Comparison of ENCODE assay signal across 17 cellular contexts in genomic region chr6:149020319-149020718, GRCh38.
"Had no signal": no experiment of that assay in that cellular context is flagged by ENCODE, and none has a peak within 500 bp of the region (broad histone marks: within the 10 kb centered on the region; RNA-seq: fewer than 3 reads in every experiment).

No MANE protein-coding gene starts in this region.

- H3K4me2 ChIP-seq: hepatocyte had no signal

- H3K36me3 Mint-ChIP-seq: naive thymus-derived CD4-positive, alpha-beta T cell had no signal

- H3K27me3 Mint-ChIP-seq: dendritic cell treated with granulocyte-macrophage colony-stimulating factor and Interleukin-4, amounts not matched to agents 40 ng/mL and 50 ng/mL, for 4 days; type B pancreatic cell had no signal

- H3K27ac Mint-ChIP-seq: dendritic cell treated with granulocyte-macrophage colony-stimulating factor and Interleukin-4, amounts not matched to agents 40 ng/mL and 50 ng/mL, for 4 days; naive thymus-derived CD4-positive, alpha-beta T cell; type B pancreatic cell had no signal

- H3K9me3 Mint-ChIP-seq: dendritic cell treated with granulocyte-macrophage colony-stimulating factor and Interleukin-4, amounts not matched to agents 40 ng/mL and 50 ng/mL, for 4 days; naive thymus-derived CD4-positive, alpha-beta T cell; neural crest cell; type B pancreatic cell had no signal

- H3K27ac ChIP-seq: hepatocyte, suprapubic skin, thyroid gland, uterus had no signal

- H3K36me3 ChIP-seq: uterus had no signal

- H3K4me1 ChIP-seq: suprapubic skin, uterus had no signal

- H3K4me3 Mint-ChIP-seq: dendritic cell treated with granulocyte-macrophage colony-stimulating factor and Interleukin-4, amounts not matched to agents 40 ng/mL and 50 ng/mL, for 4 days; naive thymus-derived CD4-positive, alpha-beta T cell; neural crest cell; type B pancreatic cell had no signal

- H3K27me3 ChIP-seq: hepatocyte, suprapubic skin, thyroid gland, uterus had no signal

- ATAC-seq: left colon; naive thymus-derived CD4-positive, alpha-beta T cell; right cardiac atrium; stimulated activated naive CD8-positive, alpha-beta T cell treated with anti-CD3 and anti-CD28 coated beads, Interleukin-15, Interleukin-2, amounts not matched to agents 100 U/mL and 50 U/mL, for 24 hours had no signal

- H2AFZ ChIP-seq: hepatocyte had no signal

- DNase-seq: erythroblast; foreskin melanocyte; left colon; naive thymus-derived CD4-positive, alpha-beta T cell; posterior cingulate gyrus; right cardiac atrium; small intestine; stimulated activated CD4-positive, alpha-beta T cell treated with anti-CD3 and anti-CD28 coated beads, Interleukin-12 subunit alpha, Interleukin-12 subunit beta, amount 100 ng/mL, for 4 hours; stimulated activated naive CD8-positive, alpha-beta T cell treated with anti-CD3 and anti-CD28 coated beads, Interleukin-15, Interleukin-2, amounts not matched to agents 100 U/mL and 50 U/mL, for 24 hours; thyroid gland; uterus had no signal

- FAIRE-seq: colon, small intestine had no signal

- H3K79me2 ChIP-seq: hepatocyte had no signal

- H3K4me3 ChIP-seq: hepatocyte, suprapubic skin, thyroid gland, uterus had no signal

- H3K9me3 ChIP-seq: suprapubic skin, thyroid gland, uterus had no signal
